In the genomic region with DNA sequence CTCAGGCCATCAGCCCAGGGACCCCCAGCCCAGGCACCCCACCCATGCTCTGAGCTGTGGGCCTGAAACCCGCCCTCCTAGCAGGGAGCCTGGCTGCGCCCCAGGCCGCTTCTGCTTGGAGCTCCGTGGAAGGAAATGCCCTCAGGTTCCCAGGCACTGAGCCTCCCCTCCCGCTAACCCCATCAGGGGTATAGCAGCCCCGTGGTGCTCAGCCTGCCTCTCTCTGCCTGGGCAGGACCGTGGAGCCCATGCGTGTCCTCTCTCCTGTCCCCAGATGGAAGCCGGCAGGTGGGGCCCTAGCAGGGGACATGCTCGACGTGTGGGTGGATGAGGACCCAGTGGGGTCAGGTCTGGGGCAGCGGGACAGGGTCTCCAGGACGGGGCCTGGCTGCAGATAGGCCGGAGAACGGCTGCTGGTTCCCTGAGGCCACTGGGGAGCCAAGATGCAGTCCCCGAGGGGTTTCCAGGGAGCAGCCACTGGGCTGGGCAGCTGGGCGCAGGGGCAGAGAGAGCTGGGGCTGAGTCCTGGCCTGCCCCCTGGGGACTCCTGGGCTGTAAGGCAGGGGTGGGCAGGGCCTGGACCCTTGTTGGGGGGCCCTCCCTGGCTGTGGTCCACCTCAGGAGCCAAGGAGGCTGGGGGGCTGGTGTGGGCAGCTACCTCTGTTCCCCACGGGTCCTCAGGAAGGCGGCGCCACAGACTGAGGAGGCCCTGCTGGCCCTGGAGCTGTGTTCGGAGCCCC, we compare ENCODE assay signal across 9 cellular contexts.
DNase-seq lines count a peak whose midpoint lies in the region; ATAC-seq and TF ChIP-seq lines count a peak whose summit lies in the region.
"Had no signal": no experiment of that assay in that cellular context is flagged by ENCODE, and none has a peak within 500 bp of the region (broad histone marks: within the 10 kb centered on the region; RNA-seq: fewer than 3 reads in every experiment).

No MANE protein-coding gene starts in this region.

- H3K27ac ChIP-seq in BLaER1 (peak overlapping the region; percentile 79), HUES48 (ENCODE audit: low read depth, low read length) (peak overlapping the region; percentile 66)

- H3K27me3 Mint-ChIP-seq in chondrocyte (ENCODE audit: low read depth): no peaks in the 10 kb centered on the region
- H3K27me3 Mint-ChIP-seq in osteocyte (ENCODE audit: unreplicated experiment): no peaks in the 10 kb centered on the region

- H3K9ac ChIP-seq in BLaER1 (peak overlapping the region; percentile 71), HUES48 (ENCODE audit: low read depth, low read length) (0 out of 2 replicates have a peak overlapping the region, but pooled peaks have one; percentile 20)

- no peaks in the 10 kb centered on the region for H3K36me3 Mint-ChIP-seq in chondrocyte (ENCODE audit: low read depth)
- no peaks in the 10 kb centered on the region for H3K36me3 Mint-ChIP-seq in osteocyte (ENCODE audit: unreplicated experiment)

- no peak for TF ChIP-seq CTCF in chondrocyte (IDR thresholded peaks at IDR 0.05)
- TF ChIP-seq CTCF in osteocyte (IDR thresholded peaks at IDR 0.05): no peak
- TF ChIP-seq CTCF in BE2C (IDR thresholded peaks at IDR 0.05; ENCODE audit: low read depth, low read length): no peak

- peaks cover 80% of the 10 kb centered on the region for H3K4me1 ChIP-seq in BLaER1
- H3K4me1 ChIP-seq in HUES48 (ENCODE audit: control insufficient read depth, insufficient read depth, low read length): peaks cover 23% of the 10 kb centered on the region
- peaks cover 4% of the 10 kb centered on the region; the same call in 1 of the 2 replicates for H3K4me1 ChIP-seq in BE2C

- H3K4me1 Mint-ChIP-seq in chondrocyte (ENCODE audit: low read depth) (peaks cover 40% of the 10 kb centered on the region), osteocyte (ENCODE audit: unreplicated experiment) (peaks cover 40% of the 10 kb centered on the region)

- H4K20me1 ChIP-seq in BLaER1: peaks cover 28% of the 10 kb centered on the region

- DNase-seq in chondrocyte (ENCODE audit: low spot score) (no peak), osteocyte (ENCODE audit: extremely low spot score, unreplicated experiment) (no peak), germinal center (ENCODE audit: low spot score) (no peak), BE2C (no peak)
- DNase-seq: GF-D8 had no signal

- ATAC-seq in HG03520 (IDR thresholded peaks at IDR 0.05; ENCODE audit: unreplicated experiment) (no peak), GM21381 (IDR thresholded peaks at IDR 0.05; ENCODE audit: unreplicated experiment) (no peak)

- H3K27me3 ChIP-seq in BLaER1: peaks cover 24% of the 10 kb centered on the region
- H3K27me3 ChIP-seq in HUES48 (ENCODE audit: control insufficient read depth, insufficient read depth, low read length): no peaks in the 10 kb centered on the region
- no peaks in the 10 kb centered on the region for H3K27me3 ChIP-seq in BE2C

- H3K36me3 ChIP-seq in BLaER1 (no peaks in the 10 kb centered on the region), HUES48 (ENCODE audit: control insufficient read depth, insufficient read depth, low read length) (no peaks in the 10 kb centered on the region), BE2C (no peaks in the 10 kb centered on the region)

- no peaks in the 10 kb centered on the region for H3K9me3 Mint-ChIP-seq in chondrocyte (ENCODE audit: low read depth)
- no peaks in the 10 kb centered on the region for H3K9me3 Mint-ChIP-seq in osteocyte (ENCODE audit: unreplicated experiment)

- H3K27ac Mint-ChIP-seq in chondrocyte (ENCODE audit: unreplicated experiment) (peak overlapping the region; percentile 89), osteocyte (ENCODE audit: unreplicated experiment) (peak overlapping the region; percentile 85)

- H3K4me3 ChIP-seq in BLaER1 (peak overlapping the region; percentile 63), HUES48 (ENCODE audit: low read depth, low read length) (0 out of 2 replicates have a peak overlapping the region, but pooled peaks have one; percentile 30), BE2C (ENCODE audit: low read depth, low read length) (no peak overlapping the region)

- H3K4me3 Mint-ChIP-seq in chondrocyte (ENCODE audit: unreplicated experiment) (peak overlapping the region; percentile 40), osteocyte (ENCODE audit: unreplicated experiment) (peak overlapping the region; percentile 63)

- peak overlapping the region; percentile 98 for H3K4me2 ChIP-seq in BLaER1

- H3K9me3 ChIP-seq in BLaER1 (no peaks in the 10 kb centered on the region), HUES48 (ENCODE audit: control insufficient read depth, insufficient read depth, low read length) (no peaks in the 10 kb centered on the region), BE2C (no peaks in the 10 kb centered on the region)
